Comparison of ENCODE assay signal across 17 cellular contexts in the genomic region with DNA sequence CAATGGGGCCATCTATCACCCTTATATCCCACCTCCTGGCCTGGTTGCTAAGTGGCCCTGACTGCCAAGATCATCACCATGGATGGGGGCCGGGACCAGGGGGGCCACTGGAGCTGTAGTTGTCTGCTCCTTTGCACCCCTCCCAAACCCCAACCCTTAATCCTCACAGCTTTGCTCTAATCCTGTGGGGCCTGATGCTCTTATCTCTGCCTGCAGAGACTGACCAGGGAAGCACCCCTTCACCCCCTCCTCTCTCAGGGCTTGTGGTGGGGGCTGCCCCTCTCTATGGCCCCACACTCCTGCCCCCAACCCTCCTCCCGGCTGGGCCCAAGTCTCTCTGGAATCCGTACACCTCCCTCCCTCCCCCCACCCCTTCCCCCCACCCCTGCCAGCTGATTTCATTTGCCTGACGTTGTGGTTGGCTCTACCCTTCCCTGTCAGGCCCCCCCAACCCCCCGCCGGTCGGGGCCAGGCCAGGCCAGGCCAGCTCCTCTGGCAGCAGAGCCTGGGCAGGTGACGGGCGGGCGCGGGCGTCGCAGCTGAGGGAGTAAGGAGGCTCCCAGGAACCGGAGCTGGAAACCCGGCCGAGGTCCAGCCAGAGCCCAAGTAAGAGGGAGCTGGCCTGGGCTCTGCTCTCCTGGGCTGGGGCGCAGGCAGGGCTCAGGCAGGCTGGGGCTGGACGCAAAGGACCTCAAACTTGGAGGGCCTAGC. TPM values are rescaled to one million over a fixed set of nuclear protein-coding genes. Genes with fewer than 3 reads are reported as not detected.
A peak's percentile ranks its signal among the peaks of the same experiment; 100 is the strongest.
DNase-seq lines count a peak whose midpoint lies in the region; ATAC-seq and TF ChIP-seq lines count a peak whose summit lies in the region.
"Had no signal": no experiment of that assay in that cellular context is flagged by ENCODE, and none has a peak within 500 bp of the region (broad histone marks: within the 10 kb centered on the region; RNA-seq: fewer than 3 reads in every experiment).

A gene (plus strand): TSS at position 498 of the 711 bp plus-strand sequence. CDS start 363 bp downstream, outside the sequence.

- H3K4me3 ChIP-seq in WERI-Rb-1 (ENCODE audit: low read depth, low read length) (peak within 1 kb of the TSS; percentile 66), MG63 (no peak within 1 kb of the TSS)
- H3K4me3 ChIP-seq: skin epidermis, thoracic aorta had no signal

- H3K36me3 ChIP-seq in WERI-Rb-1 = peaks cover 83% of the 10 kb centered on the region
- peaks cover 11% of the 10 kb centered on the region for H3K36me3 ChIP-seq in MG63

- H3K4me1 Mint-ChIP-seq in IgD-negative memory B cell (peaks cover 10 to 14% (median 14%) of the 10 kb centered on the region in 3 donors), progenitor cell of endocrine pancreas (ENCODE audit: low read depth) (peaks cover 6% of the 10 kb centered on the region)

- ATAC-seq in left cardiac atrium (peak; percentile 34 to 76), GM19324 (IDR thresholded peaks at IDR 0.05; ENCODE audit: low FRiP score, unreplicated experiment) (no peak)
- ATAC-seq: foreskin keratinocyte had no signal

- H3K27me3 ChIP-seq in WERI-Rb-1 (ENCODE audit: insufficient read depth, low read depth, severe bottlenecking) (no peaks in the 10 kb centered on the region), MG63 (no peaks in the 10 kb centered on the region)
- H3K27me3 ChIP-seq: foreskin keratinocyte had no signal

- peak within 1 kb of the TSS; percentile 98 for H3K27ac ChIP-seq in WERI-Rb-1
- H3K27ac ChIP-seq: foreskin keratinocyte, skin epidermis, thoracic aorta had no signal

- peak; percentile 99 for DNase-seq in WERI-Rb-1
- DNase-seq in left cardiac atrium = no peak
- no peak for DNase-seq in progenitor cell of endocrine pancreas (ENCODE audit: low spot score, unreplicated experiment)
- DNase-seq in MG63 = no peak
- DNase-seq in COR-L47 (lab: John Stamatoyannopoulos, UW) = no peak
- DNase-seq: activated CD4-positive, alpha-beta T cell treated with anti-CD3 and anti-CD28 coated beads, Interleukin-2, amount 10 ng/mL, durations not matched to agents 24 days and 14 days; activated naive CD4-positive, alpha-beta T cell treated with anti-CD3 and anti-CD28 coated beads, Interleukin-2, amount 10 ng/mL, durations not matched to agents 7 days and 5 days; CD4-positive, alpha-beta T cell; foreskin keratinocyte; IMR-90; NCI-H1092; stimulated activated CD4-positive, alpha-beta T cell treated with anti-CD3 and anti-CD28 coated beads, Interleukin-4, amount 100 ng/mL, for 4 hours had no signal

- H3K9me3 Mint-ChIP-seq in IgD-negative memory B cell (no peaks in the 10 kb centered on the region), progenitor cell of endocrine pancreas (ENCODE audit: low read depth) (no peaks in the 10 kb centered on the region)
- H3K9me3 Mint-ChIP-seq: activated CD4-positive, alpha-beta T cell treated with anti-CD3 and anti-CD28 coated beads, Interleukin-2, amount 10 ng/mL, durations not matched to agents 24 days and 14 days; activated naive CD4-positive, alpha-beta T cell treated with anti-CD3 and anti-CD28 coated beads, Interleukin-2, amount 10 ng/mL, durations not matched to agents 7 days and 5 days; CD4-positive, alpha-beta T cell; T-helper 2 cell treated with Interferon-gamma antibody and Interleukin-4, amounts not matched to agents 5 μg/mL and 100 μg/mL, for 36 hours had no signal

- H3K4me3 Mint-ChIP-seq in IgD-negative memory B cell = peak within 1 kb of the TSS in 2 of 4 donors; percentile 67 to 85
- no peak within 1 kb of the TSS for H3K4me3 Mint-ChIP-seq in progenitor cell of endocrine pancreas (ENCODE audit: low read depth)
- H3K4me3 Mint-ChIP-seq: activated CD4-positive, alpha-beta T cell treated with anti-CD3 and anti-CD28 coated beads, Interleukin-2, amount 10 ng/mL, durations not matched to agents 24 days and 14 days; activated naive CD4-positive, alpha-beta T cell treated with anti-CD3 and anti-CD28 coated beads, Interleukin-2, amount 10 ng/mL, durations not matched to agents 7 days and 5 days; CD4-positive, alpha-beta T cell; T-helper 2 cell treated with Interferon-gamma antibody and Interleukin-4, amounts not matched to agents 5 μg/mL and 100 μg/mL, for 36 hours had no signal

- intact Hi-C loops in left cardiac atrium (cut with DNase I) = no loop called here

- H3K27ac Mint-ChIP-seq in IgD-negative memory B cell (peak within 1 kb of the TSS in 2 of 3 donors; percentile 23 to 78), progenitor cell of endocrine pancreas (peak within 1 kb of the TSS; percentile 84)
- H3K27ac Mint-ChIP-seq: activated CD4-positive, alpha-beta T cell treated with anti-CD3 and anti-CD28 coated beads, Interleukin-2, amount 10 ng/mL, durations not matched to agents 24 days and 14 days; activated naive CD4-positive, alpha-beta T cell treated with anti-CD3 and anti-CD28 coated beads, Interleukin-2, amount 10 ng/mL, durations not matched to agents 7 days and 5 days; CD4-positive, alpha-beta T cell; T-helper 2 cell treated with Interferon-gamma antibody and Interleukin-4, amounts not matched to agents 5 μg/mL and 100 μg/mL, for 36 hours had no signal

- TF ChIP-seq CTCF in WERI-Rb-1 (IDR thresholded peaks at IDR 0.05; ENCODE audit: low read depth, low read length) (no peak), progenitor cell of endocrine pancreas (IDR thresholded peaks at IDR 0.05; ENCODE audit: unreplicated experiment) (no peak)

- no peaks in the 10 kb centered on the region for H3K36me3 Mint-ChIP-seq in IgD-negative memory B cell
- peaks cover 10% of the 10 kb centered on the region for H3K36me3 Mint-ChIP-seq in progenitor cell of endocrine pancreas (ENCODE audit: insufficient read depth)
- H3K36me3 Mint-ChIP-seq: activated naive CD4-positive, alpha-beta T cell treated with anti-CD3 and anti-CD28 coated beads, Interleukin-2, amount 10 ng/mL, durations not matched to agents 7 days and 5 days had no signal

- H3K27me3 Mint-ChIP-seq in IgD-negative memory B cell (no peaks in the 10 kb centered on the region), progenitor cell of endocrine pancreas (no peaks in the 10 kb centered on the region)
- H3K27me3 Mint-ChIP-seq: activated CD4-positive, alpha-beta T cell treated with anti-CD3 and anti-CD28 coated beads, Interleukin-2, amount 10 ng/mL, durations not matched to agents 24 days and 14 days; CD4-positive, alpha-beta T cell had no signal

- H3K9me3 ChIP-seq in WERI-Rb-1 (ENCODE audit: severe bottlenecking) (no peaks in the 10 kb centered on the region), MG63 (no peaks in the 10 kb centered on the region)
- H3K9me3 ChIP-seq: thoracic aorta had no signal

RNA-seq across cellular contexts. Expression of the gene that starts here (rescaled TPM):
- polyA plus RNA-seq in IgD-negative memory B cell = not detected
- total RNA-seq in left cardiac atrium = 1 to 10 TPM; 2.3 to 5.8 TPM
- total RNA-seq in progenitor cell of endocrine pancreas = 5.6 and 7.0 TPM in 2 replicates
- total RNA-seq in MG63 (2014; rRNA removed; shearing (Covaris generic); ENCODE audit: low replicate concordance) = 0.43 TPM in 1 of 2 replicates, not detected in the other
